Comparison of ENCODE assay signal across 8 cellular contexts in the genomic region with DNA sequence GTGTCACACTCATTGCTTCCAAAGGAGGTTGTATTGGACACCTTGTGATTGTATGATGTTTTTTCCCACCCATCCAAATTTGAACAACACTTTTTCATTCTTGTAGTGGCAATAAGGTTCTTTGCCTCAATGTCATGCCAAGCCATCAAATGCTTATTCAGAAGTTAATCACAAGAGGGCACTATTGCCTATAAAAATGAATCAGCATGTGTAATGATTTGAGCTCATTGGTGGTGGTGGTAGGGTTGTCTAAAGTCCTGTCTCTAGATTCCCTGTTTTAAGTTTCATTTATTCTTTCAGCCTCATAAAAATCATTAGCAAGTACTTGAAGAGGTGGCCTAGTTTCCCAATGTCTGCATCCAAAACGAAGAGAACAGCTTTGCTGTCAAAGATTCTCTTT. TPM values are rescaled to one million over a fixed set of nuclear protein-coding genes. Genes with fewer than 3 reads are reported as not detected.
DNase-seq lines count a peak whose midpoint lies in the region; ATAC-seq and TF ChIP-seq lines count a peak whose summit lies in the region.

No MANE protein-coding gene starts in this region.

- H3K4me3 ChIP-seq in stomach (no peak overlapping the region), ascending aorta (no peak overlapping the region)

- H3K27me3 ChIP-seq in stomach: no peaks in the 10 kb centered on the region
- H3K27me3 ChIP-seq in ascending aorta: no peaks in the 10 kb centered on the region

- DNase-seq in DMS114 treated with DMSO at 0.1 percent for 48 hours (lab: John Stamatoyannopoulos, UW; ENCODE audit: unreplicated experiment): peak; percentile 40
- peak; percentile 40 for DNase-seq in NCI-H2107 treated with DMSO at 0.1 percent for 48 hours (lab: John Stamatoyannopoulos, UW; ENCODE audit: unreplicated experiment)
- no peak for DNase-seq in stomach
- DNase-seq in ascending aorta (ENCODE audit: low spot score in 2 of 2): no peak
- DNase-seq in DMS153 (lab: John Stamatoyannopoulos, UW): no peak
- DNase-seq in stimulated activated CD4-positive, alpha-beta T cell treated with anti-CD3 and anti-CD28 coated beads, Interleukin-2, amount 100 ng/mL, for 48 hours: no peak

- intact Hi-C loops in stomach (cut with DNase I; ENCODE audit: low total_unique reads): no loop called here
- intact Hi-C loops in ascending aorta (cut with DNase I): no loop called here

- TF ChIP-seq CTCF in stomach (IDR thresholded peaks at IDR 0.05) (peak in 4 of 7 experiments; percentile 5 to 31 (median 26)), ascending aorta (IDR thresholded peaks at IDR 0.05) (peak in 1 of 3 experiments; percentile 22)

- ATAC-seq in GM19468 (IDR thresholded peaks at IDR 0.05; ENCODE audit: extremely low read depth, unreplicated experiment) (peak; percentile 34), esophagus mucosa (peak; percentile 48)

- H3K9me3 ChIP-seq in stomach (no peaks in the 10 kb centered on the region), ascending aorta (no peaks in the 10 kb centered on the region)

- H3K4me1 ChIP-seq in stomach (no peaks in the 10 kb centered on the region), ascending aorta (no peaks in the 10 kb centered on the region)

- TF ChIP-seq EP300 in stomach (IDR thresholded peaks at IDR 0.05): no peak

- WGBS in stomach, 5 donors: 9 to 43% (median 37%) methylated on average over 1 of the region's 1 CpG

- H3K27ac ChIP-seq in stomach (no peak overlapping the region), ascending aorta (no peak overlapping the region)

- H3K36me3 ChIP-seq in stomach: peaks cover 0 to 9% (median 0%) of the 10 kb centered on the region in 4 donors
- H3K36me3 ChIP-seq in ascending aorta: no peaks in the 10 kb centered on the region

- no peak for TF ChIP-seq POLR2A in stomach (IDR thresholded peaks at IDR 0.05)

RNA-seq across cellular contexts. Expression of a gene that starts 37.0 kb away (rescaled TPM):
- not detected for total RNA-seq in esophagus mucosa
- under 1 TPM in 2 of 5 donors, not detected in 3; 0.55 to 0.72 TPM for total RNA-seq in stomach
- polyA plus RNA-seq in stomach: not detected
- total RNA-seq in ascending aorta: not detected

Comparison
In these comparisons a context has a peak if more than half of its experiments do, and no peak if none do; other contexts are left out.
1. DNase-seq: peak in DMS114 treated with DMSO at 0.1 percent for 48 hours (single experiment) and NCI-H2107 treated with DMSO at 0.1 percent for 48 hours (single experiment); none in stomach (single experiment), ascending aorta (0 of 2), DMS153 (single experiment) and stimulated activated CD4-positive, alpha-beta T cell treated with anti-CD3 and anti-CD28 coated beads, Interleukin-2, amount 100 ng/mL, for 48 hours (0 of 2).